10 cellular contexts compared by ENCODE assay signal in genomic region chr6:143673638-143674037, GRCh38. TPM values are rescaled to one million over a fixed set of nuclear protein-coding genes. Genes with fewer than 3 reads are reported as not detected.
DNase-seq lines count a peak whose midpoint lies in the region; ATAC-seq and TF ChIP-seq lines count a peak whose summit lies in the region.
"Had no signal": no experiment of that assay in that cellular context is flagged by ENCODE, and none has a peak within 500 bp of the region (broad histone marks: within the 10 kb centered on the region; RNA-seq: fewer than 3 reads in every experiment).

No MANE protein-coding gene starts in this region.

- H3K36me3 ChIP-seq in HUES6 (ENCODE audit: control insufficient read depth, insufficient read depth, low read length): no peaks in the 10 kb centered on the region
- peaks cover 0 to 8% of the 10 kb centered on the region in 2 donors for H3K36me3 ChIP-seq in muscle layer of duodenum (ENCODE audit: control insufficient read depth in 1 of 2, insufficient read depth in 2 of 2, low read length in 2 of 2)
- no peaks in the 10 kb centered on the region for H3K36me3 ChIP-seq in tibial nerve

- H3K4me1 ChIP-seq in HUES6 (ENCODE audit: control insufficient read depth, insufficient read depth, low read length) (peaks cover 45% of the 10 kb centered on the region), muscle layer of duodenum (ENCODE audit: control insufficient read depth in 1 of 2, insufficient read depth in 2 of 2, low read length in 2 of 2) (peaks cover 7 to 14% of the 10 kb centered on the region in 2 donors), tibial nerve (peaks cover 0 to 26% (median 0%) of the 10 kb centered on the region in 4 donors)

- no peaks in the 10 kb centered on the region for H3K27me3 ChIP-seq in HUES6 (ENCODE audit: control insufficient read depth, insufficient read depth, low read length)
- no peaks in the 10 kb centered on the region for H3K27me3 ChIP-seq in muscle layer of duodenum (ENCODE audit: low read depth, low read length)
- H3K27me3 ChIP-seq in tibial nerve: no peaks in the 10 kb centered on the region

- TF ChIP-seq CTCF in AG09319 (IDR thresholded peaks at IDR 0.05; ENCODE audit: low read depth, low read length) (no peak), tibial nerve (IDR thresholded peaks at IDR 0.05) (no peak)

- DNase-seq in AG09319 (ENCODE audit: extremely low read depth, low read depth): peak; percentile 30
- DNase-seq in cerebellar cortex (ENCODE audit: low spot score): peak; percentile 75
- DNase-seq in posterior cingulate gyrus: no peak
- DNase-seq in NCI-H1694 treated with DMSO at 0.1 percent for 48 hours (lab: John Stamatoyannopoulos, UW): no peak
- no peak for DNase-seq in tibial nerve (ENCODE audit: low spot score in 2 of 2)
- DNase-seq: DMS79, NCI-H1417 had no signal

- no peak overlapping the region for H3K4me3 ChIP-seq in HUES6 (ENCODE audit: low read depth, low read length)
- H3K4me3 ChIP-seq in muscle layer of duodenum (ENCODE audit: low read depth in 1 of 2, low read length in 2 of 2): no peak overlapping the region
- no peak overlapping the region for H3K4me3 ChIP-seq in tibial nerve

- intact Hi-C loops in posterior cingulate gyrus (cut with DNase I): no loop called here

- no peak for ATAC-seq in HG02610 (IDR thresholded peaks at IDR 0.05; ENCODE audit: unreplicated experiment)

- 43 to 44% methylated on average over 4 of the region's 4 CpGs for WGBS in tibial nerve, 2 donors

- no peak overlapping the region for H3K9ac ChIP-seq in HUES6 (ENCODE audit: low read length)

- TF ChIP-seq EP300 in tibial nerve (IDR thresholded peaks at IDR 0.05): no peak

- H3K27ac ChIP-seq in HUES6 (ENCODE audit: low read depth, low read length): peak overlapping the region; percentile 11; the same call in 1 of the 2 replicates
- peak overlapping the region; percentile 17 for H3K27ac ChIP-seq in muscle layer of duodenum (ENCODE audit: low read length)
- H3K27ac ChIP-seq in tibial nerve: peak overlapping the region in 1 of 4 donors; percentile 18

- no peak for TF ChIP-seq POLR2A in tibial nerve (IDR thresholded peaks at IDR 0.05)

- no peaks in the 10 kb centered on the region for H3K9me3 ChIP-seq in HUES6 (ENCODE audit: control insufficient read depth, insufficient read depth, low read depth, low read length)
- H3K9me3 ChIP-seq in muscle layer of duodenum (ENCODE audit: control insufficient read depth in 1 of 2, low read length in 2 of 2): no peaks in the 10 kb centered on the region
- peaks cover 0 to 3% (median 0%) of the 10 kb centered on the region in 4 donors for H3K9me3 ChIP-seq in tibial nerve

RNA-seq across cellular contexts. Expression of gene PHACTR2, which starts 4.1 kb away (rescaled TPM):
- total RNA-seq in tibial nerve: 100 to 1,000 TPM in 2 of 4 donors, 10 to 100 TPM in 2; 76.2 to 110 (median 98.2) TPM

Comparison
In these comparisons a context has a peak if more than half of its experiments do, and no peak if none do; other contexts are left out.
1. DNase-seq: peak in AG09319 (single experiment) and cerebellar cortex (single experiment); none in posterior cingulate gyrus (0 of 10), NCI-H1694 treated with DMSO at 0.1 percent for 48 hours (single experiment) and tibial nerve (0 of 2).